In genomic region chr13:46101002-46101401, GRCh38 we compare ENCODE assay signal across 19 cellular contexts. TPM values are rescaled to one million over a fixed set of nuclear protein-coding genes. Genes with fewer than 3 reads are reported as not detected.
"Had no signal": no experiment of that assay in that cellular context is flagged by ENCODE, and none has a peak within 500 bp of the region (broad histone marks: within the 10 kb centered on the region; RNA-seq: fewer than 3 reads in every experiment).

No MANE protein-coding gene starts in this region.

- H3K9me3 ChIP-seq: spleen, thoracic aorta had no signal

- ATAC-seq: activated CD4-positive, alpha-beta T cell treated with anti-CD3 and anti-CD28 coated beads for 36 hours had no signal

- H3K36me3 ChIP-seq: spleen, thoracic aorta had no signal

- H3K27ac ChIP-seq: thoracic aorta had no signal

- FAIRE-seq: colon had no signal

- H3K27me3 ChIP-seq: spleen had no signal

- H3K4me3 ChIP-seq: spleen, thoracic aorta had no signal

- DNase-seq: activated CD4-positive, alpha-beta T cell treated with anti-CD3 and anti-CD28 coated beads for 36 hours; activated CD4-positive, alpha-beta T cell treated with anti-CD3 and anti-CD28 coated beads, Interleukin-2, amount 50 U/mL, for 48 hours; endodermal cell; foreskin melanocyte; glutamatergic neuron; hippocampal formation; islet precursor cell; occipital lobe; posterior cingulate gyrus; spleen; stimulated activated CD4-positive, alpha-beta T cell treated with anti-CD3 and anti-CD28 coated beads, Interleukin-4, amount 100 ng/mL, for 4 hours; T-helper 2 cell had no signal

RNA-seq across cellular contexts. Expression of gene CPB2, which starts 3.8 kb away (rescaled TPM):
- total RNA-seq: activated CD4-positive, alpha-beta T cell treated with anti-CD3 and anti-CD28 coated beads for 36 hours; activated T-helper 1 cell treated with anti-CD3 and anti-CD28 coated beads, Interleukin-12 subunit alpha, Interleukin-12 subunit beta, Interleukin-2, Interleukin-4 antibody, amounts not matched to agents 30 ng/mL and 10 ng/mL and 1 ng/mL, durations not matched to agents 14 hours and 24 hours and 36 hours; endodermal cell; epithelial cell of proximal tubule; myocyte; occipital lobe; renal cortical epithelial cell; spleen; thoracic aorta; ureter had no signal
